In genomic region chr4:99832854-99833253, GRCh38 we compare ENCODE assay signal across 1 cellular context.
TF ChIP-seq lines count a peak whose summit lies in the region.

No MANE protein-coding gene starts in this region.

TF ChIP-seq in IMR-90, 13 proteins besides CTCF, POLR2A, EP300 and RAD21 (continued from another document):
- no peak for TF ChIP-seq USF2 (IDR thresholded peaks at IDR 0.05; ENCODE audit: low read depth, low read length)
- TF ChIP-seq ELK1 (IDR thresholded peaks at IDR 0.05; ENCODE audit: borderline replicate concordance, low read depth, low read length), result no peak
